ENCODE assay signal across 20 cellular contexts in genomic region chr6:170185175-170185970, GRCh38.
DNase-seq lines count a peak whose midpoint lies in the region; ATAC-seq and TF ChIP-seq lines count a peak whose summit lies in the region.
"Had no signal": no experiment of that assay in that cellular context is flagged by ENCODE, and none has a peak within 500 bp of the region (broad histone marks: within the 10 kb centered on the region; RNA-seq: fewer than 3 reads in every experiment).

No MANE protein-coding gene starts in this region.

- H3K4me3 Mint-ChIP-seq in activated naive CD4-positive, alpha-beta T cell treated with anti-CD3 and anti-CD28 coated beads, Interleukin-2, amount 10 ng/mL, durations not matched to agents 7 days and 5 days, result no peak overlapping the region
- no peak overlapping the region for H3K4me3 Mint-ChIP-seq in type B pancreatic cell
- no peak overlapping the region for H3K4me3 Mint-ChIP-seq in CD4-positive, alpha-beta memory T cell
- H3K4me3 Mint-ChIP-seq: CD4-positive, alpha-beta T cell had no signal

- no peaks in the 10 kb centered on the region for H3K27me3 ChIP-seq in CD4-positive, alpha-beta memory T cell (ENCODE audit: insufficient read depth, low read length)

- H3K4me1 Mint-ChIP-seq in activated naive CD4-positive, alpha-beta T cell treated with anti-CD3 and anti-CD28 coated beads, Interleukin-2, amount 10 ng/mL, durations not matched to agents 7 days and 5 days, result no peaks in the 10 kb centered on the region
- H3K4me1 Mint-ChIP-seq in type B pancreatic cell (ENCODE audit: unreplicated experiment), result no peaks in the 10 kb centered on the region
- peaks cover 0 to 8% (median 2%) of the 10 kb centered on the region in 4 donors for H3K4me1 Mint-ChIP-seq in CD4-positive, alpha-beta memory T cell

- CTCF ChIA-PET in activated naive CD4-positive, alpha-beta T cell treated with anti-CD3 and anti-CD28 coated beads, Interleukin-2, amount 10 ng/mL, durations not matched to agents 7 days and 5 days (lab: Charles Lee), result no interaction called here
- CTCF ChIA-PET in CD4-positive, alpha-beta memory T cell (lab: Charles Lee; ENCODE audit: partially characterized antibody), result no interaction called here

- H3K36me3 ChIP-seq in CD4-positive, alpha-beta memory T cell (ENCODE audit: insufficient read depth, low read length), result no peaks in the 10 kb centered on the region

- POLR2A ChIA-PET in CD4-positive, alpha-beta memory T cell (lab: Charles Lee; ENCODE audit: partially characterized antibody), result no interaction called here

- TF ChIP-seq CTCF in type B pancreatic cell (conservative IDR thresholded peaks at IDR 0.05), result no peak

- peak; percentile 6 for DNase-seq in activated naive CD4-positive, alpha-beta T cell treated with anti-CD3 and anti-CD28 coated beads, Interleukin-2, amount 10 ng/mL, durations not matched to agents 7 days and 5 days
- no peak for DNase-seq in activated naive CD4-positive, alpha-beta T cell (lab: John Stamatoyannopoulos, UW)
- DNase-seq in ecto neural progenitor cell (ENCODE audit: low spot score) (peak; percentile 18), mucosa of gallbladder (ENCODE audit: low spot score) (peak; percentile 3), type B pancreatic cell (ENCODE audit: extremely low spot score, unreplicated experiment) (peak; percentile 56)
- no peak for DNase-seq in CD4-positive, alpha-beta memory T cell
- DNase-seq: AML-193; CD4-positive, alpha-beta T cell; DND-41; GF-D8; GOT3; KG1; NCI-H1048; NCI-H2081 treated with DMSO at 0.1 percent for 48 hours; NCI-H345; NCI-H748 treated with DMSO at 0.1 percent for 48 hours; PC-9 had no signal

- peaks cover 10% of the 10 kb centered on the region for H3K9me3 Mint-ChIP-seq in activated naive CD4-positive, alpha-beta T cell treated with anti-CD3 and anti-CD28 coated beads, Interleukin-2, amount 10 ng/mL, durations not matched to agents 7 days and 5 days
- H3K9me3 Mint-ChIP-seq in type B pancreatic cell, result peaks cover 6% of the 10 kb centered on the region
- H3K9me3 Mint-ChIP-seq in CD4-positive, alpha-beta memory T cell, result peaks cover 0 to 11% (median 4%) of the 10 kb centered on the region in 8 donors

- H3K27ac ChIP-seq in CD4-positive, alpha-beta memory T cell (ENCODE audit: low read depth, low read length), result no peak overlapping the region
- H3K27ac ChIP-seq: PC-9 had no signal

- peaks cover 2% of the 10 kb centered on the region for H3K36me3 Mint-ChIP-seq in activated naive CD4-positive, alpha-beta T cell treated with anti-CD3 and anti-CD28 coated beads, Interleukin-2, amount 10 ng/mL, durations not matched to agents 7 days and 5 days
- H3K36me3 Mint-ChIP-seq in type B pancreatic cell, result no peaks in the 10 kb centered on the region
- no peaks in the 10 kb centered on the region for H3K36me3 Mint-ChIP-seq in CD4-positive, alpha-beta memory T cell

- H3K9me3 ChIP-seq in CD4-positive, alpha-beta memory T cell (ENCODE audit: control insufficient read depth in 1 of 2, low read length in 2 of 2), result no peaks in the 10 kb centered on the region

- ATAC-seq in HG03095 (IDR thresholded peaks at IDR 0.05; ENCODE audit: unreplicated experiment) (no peak), GM21528 (IDR thresholded peaks at IDR 0.05; ENCODE audit: low FRiP score, unreplicated experiment) (no peak)
- ATAC-seq: Right ventricle myocardium inferior had no signal

- no peak overlapping the region for H3K4me3 ChIP-seq in CD4-positive, alpha-beta memory T cell (ENCODE audit: low read length in 2 of 2)
- H3K4me3 ChIP-seq: PC-9 had no signal

- peaks cover 3% of the 10 kb centered on the region for H3K27me3 Mint-ChIP-seq in activated naive CD4-positive, alpha-beta T cell treated with anti-CD3 and anti-CD28 coated beads, Interleukin-2, amount 10 ng/mL, durations not matched to agents 7 days and 5 days
- H3K27me3 Mint-ChIP-seq in type B pancreatic cell, result peaks cover 11% of the 10 kb centered on the region
- peaks cover 0 to 6% of the 10 kb centered on the region in 2 donors for H3K27me3 Mint-ChIP-seq in CD4-positive, alpha-beta memory T cell

- intact Hi-C loops in CD4-positive, alpha-beta memory T cell (cut with micrococcal nuclease), result no loop called here

- H3K27ac Mint-ChIP-seq in activated naive CD4-positive, alpha-beta T cell treated with anti-CD3 and anti-CD28 coated beads, Interleukin-2, amount 10 ng/mL, durations not matched to agents 7 days and 5 days, result no peak overlapping the region
- no peak overlapping the region for H3K27ac Mint-ChIP-seq in type B pancreatic cell
- H3K27ac Mint-ChIP-seq in CD4-positive, alpha-beta memory T cell, result no peak overlapping the region
- H3K27ac Mint-ChIP-seq: CD4-positive, alpha-beta T cell had no signal

- no peaks in the 10 kb centered on the region for H3K4me1 ChIP-seq in CD4-positive, alpha-beta memory T cell (ENCODE audit: insufficient read depth, low read length)

Comparison
In these comparisons a context has a peak if more than half of its experiments do, and no peak if none do; other contexts are left out.
1. DNase-seq: peak in activated naive CD4-positive, alpha-beta T cell treated with anti-CD3 and anti-CD28 coated beads, Interleukin-2, amount 10 ng/mL, durations not matched to agents 7 days and 5 days (single experiment), ecto neural progenitor cell (single experiment), mucosa of gallbladder (single experiment) and type B pancreatic cell (single experiment); none in activated naive CD4-positive, alpha-beta T cell (0 of 4) and CD4-positive, alpha-beta memory T cell (0 of 5).